13 cellular contexts compared by ENCODE assay signal in genomic region chr12:120692524-120693033, GRCh38. TPM values are rescaled to one million over a fixed set of nuclear protein-coding genes. Genes with fewer than 3 reads are reported as not detected.
DNase-seq lines count a peak whose midpoint lies in the region; ATAC-seq, FAIRE-seq and TF ChIP-seq lines count a peak whose summit lies in the region.
"Had no signal": no experiment of that assay in that cellular context is flagged by ENCODE, and none has a peak within 500 bp of the region (broad histone marks: within the 10 kb centered on the region; RNA-seq: fewer than 3 reads in every experiment).

No MANE protein-coding gene starts in this region.

- H3K4me1 ChIP-seq in heart left ventricle (peaks cover 6 to 87% (median 63%) of the 10 kb centered on the region in 12 donors), stomach (peaks cover 46 to 59% (median 52%) of the 10 kb centered on the region in 4 donors)

- peak overlapping the region in 9 of 12 donors; percentile 2 to 95 (median 33) for H3K27ac ChIP-seq in heart left ventricle
- peak overlapping the region; percentile 94 for H3K27ac ChIP-seq in VCaP
- peak overlapping the region in 4 of 5 donors; percentile 16 to 65 (median 18) for H3K27ac ChIP-seq in stomach
- H3K27ac ChIP-seq: skin epidermis had no signal

- no peak for FAIRE-seq in urothelium cell line (lab: Jason Lieb, UNC)
- FAIRE-seq: GM12891 had no signal

- H3K9me3 ChIP-seq in heart left ventricle (no peaks in the 10 kb centered on the region), stomach (no peaks in the 10 kb centered on the region)

- intact Hi-C loops in heart left ventricle (cut with DNase I) (no loop called here), Right ventricle myocardium superior (cut with DNase I) (no loop called here), stomach (cut with DNase I; ENCODE audit: low total_unique reads) (no loop called here)

- no peak for DNase-seq in heart left ventricle
- no peak for DNase-seq in Right ventricle myocardium superior
- peak; percentile 41 for DNase-seq in iris pigment epithelial cell (ENCODE audit: low read depth)
- DNase-seq in stomach = peak; percentile 37
- DNase-seq in urothelium cell line (ENCODE audit: low spot score) = no peak
- DNase-seq: anterior cingulate cortex, NCI-H1048, NCI-H526 had no signal

- no peak overlapping the region for H3K4me3 ChIP-seq in heart left ventricle
- no peak overlapping the region for H3K4me3 ChIP-seq in stomach
- H3K4me3 ChIP-seq: skin epidermis had no signal

- H3K27me3 ChIP-seq in heart left ventricle (no peaks in the 10 kb centered on the region), stomach (no peaks in the 10 kb centered on the region)

- 76 to 87% (median 79%) methylated on average over 11 of the region's 11 CpGs for WGBS in heart left ventricle, 4 donors
- 26 to 53% (median 47%) methylated on average over 11 of the region's 11 CpGs for WGBS in stomach, 5 donors

- TF ChIP-seq CTCF in heart left ventricle (IDR thresholded peaks at IDR 0.05) = no peak
- TF ChIP-seq CTCF in VCaP (conservative IDR thresholded peaks at IDR 0.05) = no peak
- no peak for TF ChIP-seq CTCF in stomach (IDR thresholded peaks at IDR 0.05)

- H3K36me3 ChIP-seq in heart left ventricle (peaks cover 0 to 49% (median 37%) of the 10 kb centered on the region in 9 donors), stomach (peaks cover 35 to 48% (median 41%) of the 10 kb centered on the region in 4 donors)

- ATAC-seq in heart left ventricle (no peak), Right ventricle myocardium superior (ENCODE audit: poor library complexity) (no peak), HG03025 (IDR thresholded peaks at IDR 0.05; ENCODE audit: low FRiP score, unreplicated experiment) (no peak), HG03460 (IDR thresholded peaks at IDR 0.05; ENCODE audit: unreplicated experiment) (no peak)

- TF ChIP-seq EP300 in stomach (IDR thresholded peaks at IDR 0.05) = no peak

- TF ChIP-seq POLR2A in heart left ventricle (IDR thresholded peaks at IDR 0.05) (no peak), stomach (IDR thresholded peaks at IDR 0.05) (no peak)

RNA-seq across cellular contexts. Expression of gene MLEC, which starts 5.6 kb away (rescaled TPM):
- 100 to 1,000 TPM in 7 of 9 donors, 10 to 100 TPM in 2; 91.0 to 150 (median 117) TPM for total RNA-seq in heart left ventricle
- 100 to 1,000 TPM in 1 of 2 donors, 10 to 100 TPM in 1; 39.2 to 111 TPM for polyA plus RNA-seq in heart left ventricle
- 125 TPM for total RNA-seq in Right ventricle myocardium superior
- total RNA-seq in stomach = 1,000 to 10,000 TPM in 1 of 5 donors, 10 to 100 TPM in 4; 22.2 to 1,695 (median 86.6) TPM
- 10 to 100 TPM; 15.1 to 28.4 (median 17.1) TPM for polyA plus RNA-seq in stomach

RNA-seq across cellular contexts. Expression of gene UNC119B, which starts 17.7 kb away (rescaled TPM):
- total RNA-seq in heart left ventricle (10 to 100 TPM in 6 of 9 donors, 1 to 10 TPM in 3; 9.1 to 12.6 (median 10.7) TPM), Right ventricle myocardium superior (13.4 TPM), stomach (10 to 100 TPM in 4 of 5 donors, 1 to 10 TPM in 1; 8.2 to 26.8 (median 19.7) TPM)
- polyA plus RNA-seq in heart left ventricle (10 to 100 TPM in 1 of 2 donors, 1 to 10 TPM in 1; 3.9 to 13.7 TPM), stomach (10 to 100 TPM in 2 of 3 donors, 1 to 10 TPM in 1; 9.6 to 14.6 (median 12.5) TPM)

RNA-seq across cellular contexts. Expression of gene ACADS, which starts 33.0 kb away (rescaled TPM):
- total RNA-seq in heart left ventricle (100 to 1,000 TPM in 2 of 9 donors, 10 to 100 TPM in 7; 56.7 to 213 (median 78.8) TPM), Right ventricle myocardium superior (113 TPM), stomach (100 to 1,000 TPM in 2 of 5 donors, 10 to 100 TPM in 3; 16.5 to 313 (median 28.5) TPM)
- polyA plus RNA-seq in heart left ventricle (10 to 100 TPM; 59.6 to 98.7 TPM), stomach (10 to 100 TPM; 31.1 to 60.6 (median 46.3) TPM)

RNA-seq across cellular contexts. Expression of gene CABP1, which starts 52.2 kb away (rescaled TPM):
- total RNA-seq in heart left ventricle (1 to 10 TPM; 2.4 to 9.1 (median 3.8) TPM), Right ventricle myocardium superior (6.5 TPM), stomach (1 to 10 TPM in 2 of 5 donors, not detected in 3; 1.1 to 2.0 TPM)
- polyA plus RNA-seq in heart left ventricle (1 to 10 TPM; 2.9 to 9.9 TPM), stomach (1 to 10 TPM; 1.5 to 2.4 (median 2.0) TPM)

Comparison
In these comparisons a context has a peak if more than half of its experiments do, and no peak if none do; other contexts are left out.
1. DNase-seq: peak in iris pigment epithelial cell (single experiment) and stomach (single experiment); none in heart left ventricle (0 of 5), Right ventricle myocardium superior (single experiment) and urothelium cell line (single experiment).
2. H3K27ac ChIP-seq: peak in every context shown above with its lines; median percentile 94 in VCaP; 33 in heart left ventricle; 18 in stomach.